9 cellular contexts compared by ENCODE assay signal in genomic region chrX:19875051-19875432, GRCh38. TPM values are rescaled to one million over a fixed set of nuclear protein-coding genes. Genes with fewer than 3 reads are reported as not detected.
DNase-seq lines count a peak whose midpoint lies in the region; ATAC-seq and TF ChIP-seq lines count a peak whose summit lies in the region.
"Had no signal": no experiment of that assay in that cellular context is flagged by ENCODE, and none has a peak within 500 bp of the region (broad histone marks: within the 10 kb centered on the region; RNA-seq: fewer than 3 reads in every experiment).

No MANE protein-coding gene starts in this region.

- intact Hi-C loops in upper lobe of right lung (cut with DNase I), result no loop called here

- H3K27ac ChIP-seq in upper lobe of right lung, result no peak overlapping the region

- peaks cover 12% of the 10 kb centered on the region for H3K4me1 ChIP-seq in upper lobe of right lung

- no peak overlapping the region for H3K4me3 Mint-ChIP-seq in activated naive CD8-positive, alpha-beta T cell

- H3K9me3 Mint-ChIP-seq in activated naive CD8-positive, alpha-beta T cell (ENCODE audit: low read depth), result no peaks in the 10 kb centered on the region

- no peaks in the 10 kb centered on the region for H3K36me3 Mint-ChIP-seq in activated naive CD8-positive, alpha-beta T cell

- ATAC-seq in upper lobe of right lung (peak; percentile 68), GM19397 (IDR thresholded peaks at IDR 0.05; ENCODE audit: unreplicated experiment) (no peak), omental fat pad (ENCODE audit: low FRiP score) (no peak)

- no peaks in the 10 kb centered on the region for H3K36me3 ChIP-seq in MG63
- no peaks in the 10 kb centered on the region for H3K36me3 ChIP-seq in upper lobe of right lung

- H3K4me3 ChIP-seq in MG63 (no peak overlapping the region), upper lobe of right lung (no peak overlapping the region)
- H3K4me3 ChIP-seq: lung had no signal

- TF ChIP-seq CTCF in upper lobe of right lung (IDR thresholded peaks at IDR 0.05) (no peak), omental fat pad (IDR thresholded peaks at IDR 0.05) (no peak)

- H3K9me3 ChIP-seq in MG63 (no peaks in the 10 kb centered on the region), upper lobe of right lung (no peaks in the 10 kb centered on the region)

- no peaks in the 10 kb centered on the region for H3K27me3 Mint-ChIP-seq in activated naive CD8-positive, alpha-beta T cell

- peak; percentile 33 for DNase-seq in stimulated activated CD4-positive, alpha-beta T cell treated with anti-CD3 and anti-CD28 coated beads, Interleukin-15, amount 100 ng/mL, for 24 hours
- DNase-seq in stimulated activated CD4-positive, alpha-beta T cell treated with anti-CD3 and anti-CD28 coated beads, Interleukin-12 subunit alpha, Interleukin-12 subunit beta, amount 100 ng/mL, for 4 hours, result no peak
- DNase-seq in MG63 (peak; percentile 29), upper lobe of right lung (no peak), NCI-H748 (lab: John Stamatoyannopoulos, UW; ENCODE audit: unreplicated experiment) (no peak), omental fat pad (ENCODE audit: low spot score) (no peak)

- peaks cover 43% of the 10 kb centered on the region for H3K4me1 Mint-ChIP-seq in activated naive CD8-positive, alpha-beta T cell (ENCODE audit: low read depth)

- H3K27ac Mint-ChIP-seq in activated naive CD8-positive, alpha-beta T cell, result peak overlapping the region; percentile 28

- H3K27me3 ChIP-seq in MG63, result no peaks in the 10 kb centered on the region
- no peaks in the 10 kb centered on the region for H3K27me3 ChIP-seq in upper lobe of right lung

RNA-seq across cellular contexts. Expression of gene SH3KBP1, which starts 12.4 kb away (rescaled TPM):
- total RNA-seq in MG63 (2014; rRNA removed; shearing (Covaris generic); ENCODE audit: low replicate concordance), result 13.7 and 17.6 TPM in 2 replicates
- 61.3 TPM for total RNA-seq in upper lobe of right lung
- 10 to 100 TPM; 41.1 to 58.6 (median 47.2) TPM for total RNA-seq in omental fat pad

Comparison
In these comparisons a context has a peak if more than half of its experiments do, and no peak if none do; other contexts are left out.
1. DNase-seq: peak in stimulated activated CD4-positive, alpha-beta T cell treated with anti-CD3 and anti-CD28 coated beads, Interleukin-15, amount 100 ng/mL, for 24 hours (single experiment) and MG63 (single experiment); none in stimulated activated CD4-positive, alpha-beta T cell treated with anti-CD3 and anti-CD28 coated beads, Interleukin-12 subunit alpha, Interleukin-12 subunit beta, amount 100 ng/mL, for 4 hours (single experiment), upper lobe of right lung (single experiment), NCI-H748 (single experiment) and omental fat pad (single experiment).